Comparison of ENCODE assay signal across 29 cellular contexts in the genomic region with DNA sequence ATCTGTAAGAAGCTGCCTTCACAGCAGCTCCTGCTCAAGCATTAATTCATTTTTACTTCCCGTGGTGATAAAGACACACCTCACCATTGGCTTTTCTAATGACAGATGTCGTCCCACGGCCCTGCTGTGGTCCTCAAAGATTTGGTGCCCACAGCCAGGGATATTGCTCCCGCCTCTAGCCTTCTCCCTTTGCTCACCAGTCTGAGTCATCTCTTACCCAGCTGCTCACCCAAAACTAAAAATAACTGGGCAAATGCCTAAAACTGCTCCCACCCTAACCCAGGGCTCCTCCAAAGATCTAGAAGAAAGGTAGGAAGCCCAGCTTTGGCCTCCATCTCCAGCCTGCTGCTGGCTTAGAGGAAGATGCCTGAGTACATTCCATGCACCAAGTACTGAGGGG.
"Had no signal": no experiment of that assay in that cellular context is flagged by ENCODE, and none has a peak within 500 bp of the region (broad histone marks: within the 10 kb centered on the region; RNA-seq: fewer than 3 reads in every experiment).

No MANE protein-coding gene starts in this region.

- DNase-seq: Karpas-422, KBM-7, MM.1S, MV-4-11, NCI-H1092, NCI-H1105, NCI-H1417 treated with DMSO at 0.1 percent for 48 hours, NCI-H1436 treated with DMSO at 0.1 percent for 48 hours, NCI-H1694 treated with DMSO at 0.1 percent for 48 hours, NCI-H187 treated with DMSO at 0.1 percent for 48 hours, NCI-H2029, NCI-H2081, NCI-H2171, NCI-H226, NCI-H446 treated with DMSO at 0.1 percent for 48 hours, NCI-H510A, NCI-H524, NCI-H526, NCI-H69, NCI-H748 treated with DMSO at 0.1 percent for 48 hours, NCI-H82, PC-9, Right ventricle myocardium superior, RPMI8226, SHP77 treated with DMSO at 0.1 percent for 48 hours had no signal

- H3K27ac ChIP-seq: KMS-11, PC-9, SK-N-MC had no signal

- ATAC-seq: Panc1, SK-N-SH treated with all-trans-retinoic acid at 6 μM for 48 hours had no signal

- H3K4me3 ChIP-seq: PC-9, SK-N-MC had no signal
